1 cellular context compared by ENCODE assay signal in genomic region chr3:146502887-146503458, GRCh38.
TF ChIP-seq lines count a peak whose summit lies in the region.

No MANE protein-coding gene starts in this region.

TF ChIP-seq in HCT116, 20 proteins besides CTCF, POLR2A, EP300 and RAD21 (continued from another document):
- TF ChIP-seq EGR1 (IDR thresholded peaks at IDR 0.05; ENCODE audit: low read depth), result no peak
- TF ChIP-seq CBX3 (IDR thresholded peaks at IDR 0.05; ENCODE audit: low read depth), result no peak
- TF ChIP-seq ZNF274 (IDR thresholded peaks at IDR 0.05; ENCODE audit: low read depth, low read length), result no peak
- TF ChIP-seq SRF (IDR thresholded peaks at IDR 0.05; ENCODE audit: low read depth), result no peak
- TF ChIP-seq EZH2phosphoT487 (IDR thresholded peaks at IDR 0.05; ENCODE audit: borderline replicate concordance), result no peak
- no peak for TF ChIP-seq ELF1 (IDR thresholded peaks at IDR 0.05; ENCODE audit: borderline replicate concordance, low read depth)
- TF ChIP-seq SP1 (IDR thresholded peaks at IDR 0.05; ENCODE audit: low read depth), result no peak
- TF ChIP-seq TCF7L2 (IDR thresholded peaks at IDR 0.05; ENCODE audit: borderline replicate concordance, extremely low read depth, insufficient read depth, insufficient read length), result no peak
- TF ChIP-seq CEBPB (IDR thresholded peaks at IDR 0.05; ENCODE audit: low read depth), result no peak
- no peak for TF ChIP-seq EZH2 (IDR thresholded peaks at IDR 0.05)
- TF ChIP-seq FOSL1 (IDR thresholded peaks at IDR 0.05; ENCODE audit: low read depth), result no peak
- no peak for TF ChIP-seq POLR2AphosphoS5 (IDR thresholded peaks at IDR 0.05; ENCODE audit: low read depth, low read length)
- no peak for TF ChIP-seq ZBTB33 (IDR thresholded peaks at IDR 0.05; ENCODE audit: extremely low read depth, insufficient replicate concordance, low read length)
- TF ChIP-seq YY1 (IDR thresholded peaks at IDR 0.05; ENCODE audit: extremely low read depth, insufficient replicate concordance, low read depth, low read length), result no peak
TF ChIP-seq in HCT116: peak in this region for 0.
